ENCODE assay signal across 1 cellular context in genomic region chr14:20493634-20494033, GRCh38.
A peak's percentile ranks its signal among the peaks of the same experiment; 100 is the strongest.
TF ChIP-seq lines count a peak whose summit lies in the region.

No MANE protein-coding gene starts in this region.

TF ChIP-seq in GM12878, 131 proteins besides CTCF, POLR2A, EP300 and RAD21:
- TF ChIP-seq RUNX3 (IDR thresholded peaks at IDR 0.05; ENCODE audit: low read length): peak; percentile 49
- peak in 1 of 2 experiments; percentile 61; a peak in 1 of 4 replicates for TF ChIP-seq ETV6 (conservative IDR thresholded peaks at IDR 0.05 in 1 of 2, IDR thresholded peaks at IDR 0.05 in 1 of 2; ENCODE audit: borderline replicate concordance in 1 of 2, low read depth in 1 of 2)
- TF ChIP-seq CUX1 (IDR thresholded peaks at IDR 0.05; ENCODE audit: insufficient replicate concordance, low read depth, low read length): no peak
- TF ChIP-seq IRF4 (IDR thresholded peaks at IDR 0.05; ENCODE audit: low read depth, low read length): no peak
- peak; percentile 56 to 72; a peak in 3 of 4 replicates for TF ChIP-seq IKZF2 (IDR thresholded peaks at IDR 0.05)
- TF ChIP-seq SPI1 (IDR thresholded peaks at IDR 0.05; ENCODE audit: borderline replicate concordance, insufficient read depth, low read depth, low read length): peak; percentile 93
- peak; percentile 60 for TF ChIP-seq IKZF1 (conservative IDR thresholded peaks at IDR 0.05)
- 0 out of 2 replicates have a peak, but pooled peaks have one; percentile 34 for TF ChIP-seq NFIC (IDR thresholded peaks at IDR 0.05; ENCODE audit: low read depth, low read length)
- TF ChIP-seq EED (IDR thresholded peaks at IDR 0.05; ENCODE audit: low read depth): peak; percentile 66
